ENCODE assay signal across 16 cellular contexts in the genomic region with DNA sequence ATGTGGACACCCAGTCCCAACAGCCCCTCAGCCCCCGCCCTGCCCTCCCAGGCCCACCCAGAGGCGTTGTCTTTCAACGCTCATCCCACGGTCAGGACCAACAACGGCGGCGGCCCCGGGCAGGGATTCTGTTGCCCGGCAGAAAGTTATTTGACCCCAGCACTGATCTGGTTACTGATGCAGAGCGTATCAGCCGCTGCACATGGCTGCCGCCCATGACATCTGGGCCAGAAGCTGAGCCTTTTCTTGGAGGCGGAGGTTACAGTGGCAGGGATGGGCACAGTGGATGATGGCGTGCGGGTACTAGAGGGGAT.
DNase-seq lines count a peak whose midpoint lies in the region; ATAC-seq, FAIRE-seq and TF ChIP-seq lines count a peak whose summit lies in the region.
"Had no signal": no experiment of that assay in that cellular context is flagged by ENCODE, and none has a peak within 500 bp of the region (broad histone marks: within the 10 kb centered on the region; RNA-seq: fewer than 3 reads in every experiment).

No MANE protein-coding gene starts in this region.

- H3K27ac Mint-ChIP-seq in nephron progenitor cell (no peak overlapping the region), Calu3 (ENCODE audit: unreplicated experiment) (no peak overlapping the region)
- H3K27ac Mint-ChIP-seq: CD4-positive, alpha-beta T cell; GM23338; H9 had no signal

- peaks cover 23% of the 10 kb centered on the region for H3K27me3 Mint-ChIP-seq in nephron progenitor cell (ENCODE audit: low read depth, poor library complexity)
- H3K27me3 Mint-ChIP-seq in Calu3 (ENCODE audit: unreplicated experiment): peaks cover 13% of the 10 kb centered on the region

- no peaks in the 10 kb centered on the region for H3K79me2 ChIP-seq in HepG2 (ENCODE audit: insufficient read depth, low read length)

- intact Hi-C loops in Right ventricle myocardium inferior (cut with DNase I) (no loop called here), left cardiac atrium (cut with DNase I) (no loop called here), HepG2 (cut with micrococcal nuclease; ENCODE audit: unreplicated experiment) (no loop called here), right lobe of liver (cut with DNase I) (no loop called here), Calu3 (cut with micrococcal nuclease; ENCODE audit: unreplicated experiment) (no loop called here)

- H3K27ac ChIP-seq in HepG2 (ENCODE audit: extremely low read length, insufficient read depth, low read length) (peak overlapping the region; percentile 81), right lobe of liver (no peak overlapping the region)

- TF ChIP-seq POLR2A in HepG2 (IDR thresholded peaks at IDR 0.05; ENCODE audit: insufficient read depth in 1 of 2, low read depth in 2 of 2, low read length in 2 of 2) (no peak), right lobe of liver (IDR thresholded peaks at IDR 0.05) (no peak)

- no peak for TF ChIP-seq RAD21 in HepG2 (CRISPR knock-in tag; IDR thresholded peaks at IDR 0.05)

- CTCF ChIA-PET in HepG2 (lab: Yijun Ruan, JAX; ENCODE audit: low intra/inter-chr PET ratio, low total read pairs): no interaction called here
- CTCF ChIA-PET in Calu3 (lab: Charles Lee): no interaction called here

- H3K4me1 Mint-ChIP-seq in nephron progenitor cell (peaks cover 35% of the 10 kb centered on the region), Calu3 (ENCODE audit: low read depth, unreplicated experiment) (no peaks in the 10 kb centered on the region)

- peak overlapping the region; percentile 48 for H3K4me2 ChIP-seq in HepG2 (ENCODE audit: low read depth, low read length)
- H3K4me2 ChIP-seq: GM23338 had no signal

- POLR2A ChIA-PET in HepG2 (lab: Yijun Ruan, JAX): interaction anchor here (0.9 to 5.8 kb wide), 9 partner anchors 8 to 144 kb away, joined by 3 to 54 read pairs (median 7); no protein-coding TSS in a partner anchor

- BruUV-seq in HepG2 (replicated peaks; lab: Mats Ljungman, UMichigan) (no TSS peak), Calu3 (replicated peaks; lab: Mats Ljungman, UMichigan) (no TSS peak)

- H4K20me1 ChIP-seq in HepG2 (ENCODE audit: insufficient read depth, low read length): no peaks in the 10 kb centered on the region

- peak; percentile 59 for DNase-seq in Right ventricle myocardium inferior (ENCODE audit: missing footprints)
- DNase-seq in left cardiac atrium: no peak
- DNase-seq in HepG2 (ENCODE audit: low spot score): no peak
- no peak for DNase-seq in right lobe of liver
- DNase-seq in nephron progenitor cell: peak; percentile 64
- no peak for DNase-seq in NCI-H2107 (lab: John Stamatoyannopoulos, UW)
- DNase-seq in Calu3: no peak
- DNase-seq: 8988T; AML-193; C1 segment of cervical spinal cord; CD4-positive, alpha-beta T cell; DND-41; GDM1; H9 had no signal

- no peak overlapping the region for H2AFZ ChIP-seq in HepG2 (ENCODE audit: low read length)
- H2AFZ ChIP-seq: GM23338 had no signal

- WGBS in HepG2 (ENCODE audit: low lambda C conversion rate): 96% methylated on average over 4 of the region's 15 CpGs
- WGBS in right lobe of liver (ENCODE audit: insufficient coverage, low coverage, low lambda C conversion rate, missing lambda C conversion rate): no CpG with 5 or more reads among the region's 15 CpGs

- H3K27me3 ChIP-seq in HepG2 (ENCODE audit: control insufficient read depth in 1 of 2, insufficient read depth in 2 of 2, low read length in 2 of 2): no peaks in the 10 kb centered on the region; a peak in 1 of 5 replicates
- no peaks in the 10 kb centered on the region for H3K27me3 ChIP-seq in right lobe of liver

- TF ChIP-seq CTCF in HepG2 (CRISPR knock-in tag; IDR thresholded peaks at IDR 0.05): no peak
- no peak for TF ChIP-seq CTCF in right lobe of liver (IDR thresholded peaks at IDR 0.05)
- TF ChIP-seq CTCF in nephron progenitor cell (IDR thresholded peaks at IDR 0.05): no peak
- TF ChIP-seq CTCF in Calu3 (IDR thresholded peaks at IDR 0.05; ENCODE audit: unreplicated experiment): no peak

- H3K4me3 ChIP-seq in HepG2 (replicated peaks in 1 of 3; ENCODE audit: insufficient read depth in 1 of 3, low read depth in 2 of 3, low read length in 3 of 3) (peak overlapping the region in 1 of 3 experiments; percentile 17; a peak in 1 of 6 replicates), right lobe of liver (no peak overlapping the region)
- H3K4me3 ChIP-seq: GM23338 had no signal

- H3K9me3 Mint-ChIP-seq in nephron progenitor cell (no peaks in the 10 kb centered on the region), Calu3 (ENCODE audit: low read depth, unreplicated experiment) (no peaks in the 10 kb centered on the region)
- H3K9me3 Mint-ChIP-seq: CD4-positive, alpha-beta T cell; GM23338; H9 had no signal

- H3K9ac ChIP-seq in HepG2 (ENCODE audit: insufficient read depth, low read depth, low read length): peak overlapping the region; percentile 49; the same call in 1 of the 2 replicates

- H3K9me3 ChIP-seq in HepG2 (ENCODE audit: low read length) (no peaks in the 10 kb centered on the region), right lobe of liver (no peaks in the 10 kb centered on the region)

- ATAC-seq in Right ventricle myocardium inferior (no peak), left cardiac atrium (no peak), HepG2 (no peak), right lobe of liver (no peak)
- ATAC-seq: GM23338 had no signal

- no peaks in the 10 kb centered on the region for H3K36me3 Mint-ChIP-seq in nephron progenitor cell (ENCODE audit: low read depth)
- no peaks in the 10 kb centered on the region for H3K36me3 Mint-ChIP-seq in Calu3 (ENCODE audit: insufficient read depth, unreplicated experiment)

- H3K4me1 ChIP-seq in HepG2 (ENCODE audit: insufficient read depth, low read length): peaks cover 100% of the 10 kb centered on the region
- H3K4me1 ChIP-seq in right lobe of liver: no peaks in the 10 kb centered on the region

- H3K36me3 ChIP-seq in HepG2 (replicated peaks in 1 of 2; ENCODE audit: control insufficient read depth in 1 of 2, insufficient read depth in 2 of 2, low read length in 2 of 2): no peaks in the 10 kb centered on the region
- H3K36me3 ChIP-seq in right lobe of liver: no peaks in the 10 kb centered on the region

- FAIRE-seq in HepG2 (lab: Jason Lieb, UNC): no peak
- FAIRE-seq: GM12892 had no signal

- H3K4me3 Mint-ChIP-seq in nephron progenitor cell (no peak overlapping the region), Calu3 (ENCODE audit: low read depth, unreplicated experiment) (no peak overlapping the region)
- H3K4me3 Mint-ChIP-seq: CD4-positive, alpha-beta T cell; GM23338; H9 had no signal

- TF ChIP-seq EP300 in HepG2 (IDR thresholded peaks at IDR 0.05; ENCODE audit: low read depth in 2 of 2, low read length in 2 of 2): no peak
- no peak for TF ChIP-seq EP300 in HepG2 (CRISPR knock-in tag; IDR thresholded peaks at IDR 0.05; ENCODE audit: borderline replicate concordance)

- in situ Hi-C loops in HepG2 (cut with HindIII; ENCODE audit: extremely low pct_ligation_motif_present, low pct_unique_long_range_greater_than_20kb): no loop called here

TF ChIP-seq in HepG2, 621 proteins besides CTCF, POLR2A, EP300 and RAD21 (continues in another document):
- TF ChIP-seq, protein P1, sequence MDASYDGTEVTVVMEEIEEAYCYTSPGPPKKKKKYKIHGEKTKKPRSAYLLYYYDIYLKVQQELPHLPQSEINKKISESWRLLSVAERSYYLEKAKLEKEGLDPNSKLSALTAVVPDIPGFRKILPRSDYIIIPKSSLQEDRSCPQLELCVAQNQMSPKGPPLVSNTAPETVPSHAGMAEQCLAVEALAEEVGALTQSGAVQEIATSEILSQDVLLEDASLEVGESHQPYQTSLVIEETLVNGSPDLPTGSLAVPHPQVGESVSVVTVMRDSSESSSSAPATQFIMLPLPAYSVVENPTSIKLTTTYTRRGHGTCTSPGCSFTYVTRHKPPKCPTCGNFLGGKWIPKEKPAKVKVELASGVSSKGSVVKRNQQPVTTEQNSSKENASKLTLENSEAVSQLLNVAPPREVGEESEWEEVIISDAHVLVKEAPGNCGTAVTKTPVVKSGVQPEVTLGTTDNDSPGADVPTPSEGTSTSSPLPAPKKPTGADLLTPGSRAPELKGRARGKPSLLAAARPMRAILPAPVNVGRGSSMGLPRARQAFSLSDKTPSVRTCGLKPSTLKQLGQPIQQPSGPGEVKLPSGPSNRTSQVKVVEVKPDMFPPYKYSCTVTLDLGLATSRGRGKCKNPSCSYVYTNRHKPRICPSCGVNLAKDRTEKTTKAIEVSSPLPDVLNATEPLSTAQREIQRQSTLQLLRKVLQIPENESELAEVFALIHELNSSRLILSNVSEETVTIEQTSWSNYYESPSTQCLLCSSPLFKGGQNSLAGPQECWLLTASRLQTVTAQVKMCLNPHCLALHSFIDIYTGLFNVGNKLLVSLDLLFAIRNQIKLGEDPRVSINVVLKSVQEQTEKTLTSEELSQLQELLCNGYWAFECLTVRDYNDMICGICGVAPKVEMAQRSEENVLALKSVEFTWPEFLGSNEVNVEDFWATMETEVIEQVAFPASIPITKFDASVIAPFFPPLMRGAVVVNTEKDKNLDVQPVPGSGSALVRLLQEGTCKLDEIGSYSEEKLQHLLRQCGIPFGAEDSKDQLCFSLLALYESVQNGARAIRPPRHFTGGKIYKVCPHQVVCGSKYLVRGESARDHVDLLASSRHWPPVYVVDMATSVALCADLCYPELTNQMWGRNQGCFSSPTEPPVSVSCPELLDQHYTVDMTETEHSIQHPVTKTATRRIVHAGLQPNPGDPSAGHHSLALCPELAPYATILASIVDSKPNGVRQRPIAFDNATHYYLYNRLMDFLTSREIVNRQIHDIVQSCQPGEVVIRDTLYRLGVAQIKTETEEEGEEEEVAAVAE (CRISPR knock-in tag; IDR thresholded peaks at IDR 0.05; ENCODE audit: borderline replicate concordance): no peak
- no peak for TF ChIP-seq ZNF749 (CRISPR knock-in tag; IDR thresholded peaks at IDR 0.05; ENCODE audit: borderline replicate concordance)
- TF ChIP-seq, protein P2, sequence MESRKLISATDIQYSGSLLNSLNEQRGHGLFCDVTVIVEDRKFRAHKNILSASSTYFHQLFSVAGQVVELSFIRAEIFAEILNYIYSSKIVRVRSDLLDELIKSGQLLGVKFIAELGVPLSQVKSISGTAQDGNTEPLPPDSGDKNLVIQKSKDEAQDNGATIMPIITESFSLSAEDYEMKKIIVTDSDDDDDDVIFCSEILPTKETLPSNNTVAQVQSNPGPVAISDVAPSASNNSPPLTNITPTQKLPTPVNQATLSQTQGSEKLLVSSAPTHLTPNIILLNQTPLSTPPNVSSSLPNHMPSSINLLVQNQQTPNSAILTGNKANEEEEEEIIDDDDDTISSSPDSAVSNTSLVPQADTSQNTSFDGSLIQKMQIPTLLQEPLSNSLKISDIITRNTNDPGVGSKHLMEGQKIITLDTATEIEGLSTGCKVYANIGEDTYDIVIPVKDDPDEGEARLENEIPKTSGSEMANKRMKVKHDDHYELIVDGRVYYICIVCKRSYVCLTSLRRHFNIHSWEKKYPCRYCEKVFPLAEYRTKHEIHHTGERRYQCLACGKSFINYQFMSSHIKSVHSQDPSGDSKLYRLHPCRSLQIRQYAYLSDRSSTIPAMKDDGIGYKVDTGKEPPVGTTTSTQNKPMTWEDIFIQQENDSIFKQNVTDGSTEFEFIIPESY (CRISPR knock-in tag; IDR thresholded peaks at IDR 0.05): 0 out of 2 replicates have a peak, but pooled peaks have one; percentile 49
- TF ChIP-seq MXD4 (CRISPR knock-in tag; IDR thresholded peaks at IDR 0.05): no peak
- TF ChIP-seq ESRRA (CRISPR knock-in tag; IDR thresholded peaks at IDR 0.05; ENCODE audit: low read depth): no peak
- TF ChIP-seq FOSL1 (CRISPR knock-in tag; IDR thresholded peaks at IDR 0.05; ENCODE audit: borderline replicate concordance): no peak

Comparison
In these comparisons a context has a peak if more than half of its experiments do, and no peak if none do; other contexts are left out.
1. DNase-seq: peak in Right ventricle myocardium inferior (single experiment) and nephron progenitor cell (single experiment); none in left cardiac atrium (single experiment), HepG2 (single experiment), right lobe of liver (0 of 3), NCI-H2107 (single experiment) and Calu3 (single experiment).